ENCODE assay signal across 18 cellular contexts in genomic region chr13:106480511-106480910, GRCh38.
"Had no signal": no experiment of that assay in that cellular context is flagged by ENCODE, and none has a peak within 500 bp of the region (broad histone marks: within the 10 kb centered on the region; RNA-seq: fewer than 3 reads in every experiment).

No MANE protein-coding gene starts in this region.

- ATAC-seq: activated CD4-positive, alpha-beta T cell treated with anti-CD3 and anti-CD28 coated beads for 36 hours; natural killer cell treated with Interleukin-12 subunit alpha and Interleukin-12 subunit beta and Interleukin-15 and Interleukin-18, amount 100 ng/mL, for 72 hours; stimulated activated naive B cell treated with anti-CD40 and anti-IgM and Interleukin-4, amounts not matched to agents 10 μg/mL and 1 μg/mL and 100 μg/mL, for 72 hours; T-cell had no signal

- H3K36me3 ChIP-seq: brain microvascular endothelial cell, transverse colon, WERI-Rb-1 had no signal

- H3K9me3 ChIP-seq: transverse colon had no signal

- H3K27me3 ChIP-seq: brain microvascular endothelial cell, transverse colon had no signal

- DNase-seq: activated CD4-positive, alpha-beta memory T cell treated with anti-CD3 and anti-CD28 coated beads, Interleukin-2, amount 10 ng/mL, durations not matched to agents 7 days and 5 days; activated CD4-positive, alpha-beta T cell treated with anti-CD3 and anti-CD28 coated beads for 36 hours; activated effector memory CD4-positive, alpha-beta T cell treated with Interleukin-2 at 50 U/mL for 16 hours; activated naive CD4-positive, alpha-beta T cell treated with anti-CD3 and anti-CD28 coated beads, Interleukin-2, amount 50 U/mL, for 16 hours; activated T-cell treated with anti-CD3 and anti-CD28 coated beads, Interleukin-2, amount 50 U/mL, for 24 hours; amniotic stem cell; brain microvascular endothelial cell; cortex of kidney; effector memory CD4-positive, alpha-beta T cell; Right ventricle myocardium superior; stimulated activated naive B cell treated with anti-CD40 and anti-IgM and Interleukin-4, amounts not matched to agents 10 μg/mL and 1 μg/mL and 100 μg/mL, for 72 hours; T-cell; T-helper 9 cell; transverse colon; WERI-Rb-1 had no signal

- H3K27ac ChIP-seq: brain microvascular endothelial cell, epithelial cell of prostate, SK-N-MC, WERI-Rb-1 had no signal

- H3K4me3 ChIP-seq: SK-N-MC, transverse colon had no signal
